ENCODE assay signal across 29 cellular contexts in the genomic region with DNA sequence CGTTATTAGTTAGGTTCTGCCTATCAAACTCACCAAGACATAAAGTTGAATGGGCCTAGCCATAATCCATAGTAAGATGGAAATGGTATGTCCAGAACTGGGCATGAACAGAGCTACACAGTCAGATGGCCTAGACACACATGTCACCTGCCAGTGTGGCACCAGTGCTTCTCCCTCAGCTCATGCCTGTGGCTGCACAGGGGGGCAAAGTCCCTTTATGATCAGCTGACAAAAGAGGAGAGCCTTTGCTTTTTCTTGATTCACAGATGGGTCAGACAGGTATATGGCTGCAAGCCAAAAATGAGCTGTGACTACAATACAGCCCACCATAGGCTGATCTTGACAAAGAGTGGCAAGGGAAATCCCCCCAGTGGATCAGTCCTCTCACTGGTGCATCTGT.
"Had no signal": no experiment of that assay in that cellular context is flagged by ENCODE, and none has a peak within 500 bp of the region (broad histone marks: within the 10 kb centered on the region; RNA-seq: fewer than 3 reads in every experiment).

No MANE protein-coding gene starts in this region.

- FAIRE-seq: endometrium had no signal

- H3K9me3 ChIP-seq: esophagus squamous epithelium, heart right ventricle, left lung, ovary, psoas muscle, testis, tibial artery had no signal

- H3K4me1 ChIP-seq: testis, tibial artery had no signal

- H3K4me3 Mint-ChIP-seq: immature natural killer cell; naive thymus-derived CD8-positive, alpha-beta T cell; type B pancreatic cell had no signal

- H3K4me3 ChIP-seq: coronary artery, esophagus squamous epithelium, heart right ventricle, left lung, ovary, psoas muscle, skin epidermis, testis, tibial artery had no signal

- H3K27ac Mint-ChIP-seq: immature natural killer cell, type B pancreatic cell had no signal

- H3K36me3 ChIP-seq: left lung, ovary had no signal

- DNase-seq: dermis blood vessel endothelial cell; effector memory CD4-positive, alpha-beta T cell; erythroblast; esophagus squamous epithelium; foreskin melanocyte; glutamatergic neuron; heart right ventricle; hypothalamus; immature natural killer cell; islet precursor cell; left lung; mesendoderm; midbrain; naive thymus-derived CD8-positive, alpha-beta T cell; occipital lobe; ovary; posterior cingulate gyrus; psoas muscle; right cardiac atrium; stimulated activated CD4-positive, alpha-beta T cell treated with anti-CD3 and anti-CD28 coated beads, Interleukin-15, amount 100 ng/mL, for 24 hours; stimulated activated CD4-positive, alpha-beta T cell treated with anti-CD3 and anti-CD28 coated beads, Interleukin-2, amount 100 ng/mL, for 48 hours; stimulated activated naive CD4-positive, alpha-beta T cell treated with Interleukin-2 at 50 U/mL for 16 hours; substantia nigra; testis; tibial artery had no signal

- H3K9me3 Mint-ChIP-seq: immature natural killer cell; naive thymus-derived CD8-positive, alpha-beta T cell; type B pancreatic cell had no signal

- H3K27ac ChIP-seq: coronary artery, esophagus squamous epithelium, heart right ventricle, left lung, ovary, psoas muscle, skin epidermis, testis, tibial artery had no signal

- H3K27me3 ChIP-seq: esophagus squamous epithelium, heart right ventricle, left lung, ovary, testis, tibial artery had no signal

- ATAC-seq: heart right ventricle; left lung; naive thymus-derived CD8-positive, alpha-beta T cell; psoas muscle; right cardiac atrium had no signal

- H3K27me3 Mint-ChIP-seq: naive thymus-derived CD8-positive, alpha-beta T cell; type B pancreatic cell had no signal
